Comparison of ENCODE assay signal across 1 cellular context in the genomic region with DNA sequence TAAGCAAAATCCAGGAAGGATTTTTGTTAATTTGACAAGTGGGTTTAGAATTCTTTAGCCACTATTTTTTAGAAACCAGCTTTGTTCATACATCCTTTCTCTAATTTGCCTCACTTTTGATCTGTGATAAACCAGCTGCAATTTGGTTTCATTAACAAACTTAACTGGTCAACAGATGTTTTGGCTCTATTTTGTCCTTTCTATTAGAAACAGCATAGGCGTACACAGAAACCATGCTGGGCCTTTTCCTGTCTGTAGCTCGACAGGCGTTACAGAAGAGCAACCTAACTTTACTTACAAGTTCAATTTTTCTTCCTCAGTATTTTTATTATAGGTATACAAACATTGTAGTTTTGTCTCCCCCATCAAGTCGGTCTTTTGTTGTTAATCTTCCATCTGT.
TF ChIP-seq lines count a peak whose summit lies in the region.

No MANE protein-coding gene starts in this region.

TF ChIP-seq in GM23338, 12 proteins besides CTCF, POLR2A, EP300 and RAD21 (continued from another document):
- TF ChIP-seq, protein P1, sequence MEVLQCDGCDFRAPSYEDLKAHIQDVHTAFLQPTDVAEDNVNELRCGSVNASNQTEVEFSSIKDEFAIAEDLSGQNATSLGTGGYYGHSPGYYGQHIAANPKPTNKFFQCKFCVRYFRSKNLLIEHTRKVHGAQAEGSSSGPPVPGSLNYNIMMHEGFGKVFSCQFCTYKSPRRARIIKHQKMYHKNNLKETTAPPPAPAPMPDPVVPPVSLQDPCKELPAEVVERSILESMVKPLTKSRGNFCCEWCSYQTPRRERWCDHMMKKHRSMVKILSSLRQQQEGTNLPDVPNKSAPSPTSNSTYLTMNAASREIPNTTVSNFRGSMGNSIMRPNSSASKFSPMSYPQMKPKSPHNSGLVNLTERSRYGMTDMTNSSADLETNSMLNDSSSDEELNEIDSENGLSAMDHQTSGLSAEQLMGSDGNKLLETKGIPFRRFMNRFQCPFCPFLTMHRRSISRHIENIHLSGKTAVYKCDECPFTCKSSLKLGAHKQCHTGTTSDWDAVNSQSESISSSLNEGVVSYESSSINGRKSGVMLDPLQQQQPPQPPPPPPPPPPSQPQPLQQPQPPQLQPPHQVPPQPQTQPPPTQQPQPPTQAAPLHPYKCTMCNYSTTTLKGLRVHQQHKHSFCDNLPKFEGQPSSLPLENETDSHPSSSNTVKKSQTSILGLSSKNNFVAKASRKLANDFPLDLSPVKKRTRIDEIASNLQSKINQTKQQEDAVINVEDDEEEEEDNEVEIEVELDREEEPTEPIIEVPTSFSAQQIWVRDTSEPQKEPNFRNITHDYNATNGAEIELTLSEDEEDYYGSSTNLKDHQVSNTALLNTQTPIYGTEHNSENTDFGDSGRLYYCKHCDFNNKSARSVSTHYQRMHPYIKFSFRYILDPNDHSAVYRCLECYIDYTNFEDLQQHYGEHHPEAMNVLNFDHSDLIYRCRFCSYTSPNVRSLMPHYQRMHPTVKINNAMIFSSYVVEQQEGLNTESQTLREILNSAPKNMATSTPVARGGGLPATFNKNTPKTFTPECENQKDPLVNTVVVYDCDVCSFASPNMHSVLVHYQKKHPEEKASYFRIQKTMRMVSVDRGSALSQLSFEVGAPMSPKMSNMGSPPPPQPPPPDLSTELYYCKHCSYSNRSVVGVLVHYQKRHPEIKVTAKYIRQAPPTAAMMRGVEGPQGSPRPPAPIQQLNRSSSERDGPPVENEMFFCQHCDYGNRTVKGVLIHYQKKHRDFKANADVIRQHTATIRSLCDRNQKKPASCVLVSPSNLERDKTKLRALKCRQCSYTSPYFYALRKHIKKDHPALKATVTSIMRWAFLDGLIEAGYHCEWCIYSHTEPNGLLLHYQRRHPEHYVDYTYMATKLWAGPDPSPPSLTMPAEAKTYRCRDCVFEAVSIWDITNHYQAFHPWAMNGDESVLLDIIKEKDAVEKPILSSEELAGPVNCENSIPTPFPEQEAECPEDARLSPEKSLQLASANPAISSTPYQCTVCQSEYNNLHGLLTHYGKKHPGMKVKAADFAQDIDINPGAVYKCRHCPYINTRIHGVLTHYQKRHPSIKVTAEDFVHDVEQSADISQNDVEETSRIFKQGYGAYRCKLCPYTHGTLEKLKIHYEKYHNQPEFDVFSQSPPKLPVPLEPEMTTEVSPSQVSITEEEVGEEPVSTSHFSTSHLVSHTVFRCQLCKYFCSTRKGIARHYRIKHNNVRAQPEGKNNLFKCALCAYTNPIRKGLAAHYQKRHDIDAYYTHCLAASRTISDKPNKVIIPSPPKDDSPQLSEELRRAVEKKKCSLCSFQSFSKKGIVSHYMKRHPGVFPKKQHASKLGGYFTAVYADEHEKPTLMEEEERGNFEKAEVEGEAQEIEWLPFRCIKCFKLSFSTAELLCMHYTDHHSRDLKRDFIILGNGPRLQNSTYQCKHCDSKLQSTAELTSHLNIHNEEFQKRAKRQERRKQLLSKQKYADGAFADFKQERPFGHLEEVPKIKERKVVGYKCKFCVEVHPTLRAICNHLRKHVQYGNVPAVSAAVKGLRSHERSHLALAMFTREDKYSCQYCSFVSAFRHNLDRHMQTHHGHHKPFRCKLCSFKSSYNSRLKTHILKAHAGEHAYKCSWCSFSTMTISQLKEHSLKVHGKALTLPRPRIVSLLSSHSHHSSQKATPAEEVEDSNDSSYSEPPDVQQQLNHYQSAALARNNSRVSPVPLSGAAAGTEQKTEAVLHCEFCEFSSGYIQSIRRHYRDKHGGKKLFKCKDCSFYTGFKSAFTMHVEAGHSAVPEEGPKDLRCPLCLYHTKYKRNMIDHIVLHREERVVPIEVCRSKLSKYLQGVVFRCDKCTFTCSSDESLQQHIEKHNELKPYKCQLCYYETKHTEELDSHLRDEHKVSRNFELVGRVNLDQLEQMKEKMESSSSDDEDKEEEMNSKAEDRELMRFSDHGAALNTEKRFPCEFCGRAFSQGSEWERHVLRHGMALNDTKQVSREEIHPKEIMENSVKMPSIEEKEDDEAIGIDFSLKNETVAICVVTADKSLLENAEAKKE (CRISPR knock-in tag; IDR thresholded peaks at IDR 0.05), result no peak
- TF ChIP-seq STAT1 (IDR thresholded peaks at IDR 0.05; ENCODE audit: unreplicated experiment) (no peak), CREB1 (CRISPR knock-in tag; IDR thresholded peaks at IDR 0.05; ENCODE audit: low read depth) (no peak), REST (IDR thresholded peaks at IDR 0.05; ENCODE audit: unreplicated experiment) (no peak), POLR2AphosphoS5 (IDR thresholded peaks at IDR 0.05; ENCODE audit: low read depth) (no peak), EZH2 (IDR thresholded peaks at IDR 0.05; ENCODE audit: low read depth, unreplicated experiment) (no peak), ZNF114 (CRISPR knock-in tag; IDR thresholded peaks at IDR 0.05) (no peak), NANOG (IDR thresholded peaks at IDR 0.05; ENCODE audit: borderline replicate concordance) (no peak)
